Comparison of ENCODE assay signal across 1 cellular context in the genomic region with DNA sequence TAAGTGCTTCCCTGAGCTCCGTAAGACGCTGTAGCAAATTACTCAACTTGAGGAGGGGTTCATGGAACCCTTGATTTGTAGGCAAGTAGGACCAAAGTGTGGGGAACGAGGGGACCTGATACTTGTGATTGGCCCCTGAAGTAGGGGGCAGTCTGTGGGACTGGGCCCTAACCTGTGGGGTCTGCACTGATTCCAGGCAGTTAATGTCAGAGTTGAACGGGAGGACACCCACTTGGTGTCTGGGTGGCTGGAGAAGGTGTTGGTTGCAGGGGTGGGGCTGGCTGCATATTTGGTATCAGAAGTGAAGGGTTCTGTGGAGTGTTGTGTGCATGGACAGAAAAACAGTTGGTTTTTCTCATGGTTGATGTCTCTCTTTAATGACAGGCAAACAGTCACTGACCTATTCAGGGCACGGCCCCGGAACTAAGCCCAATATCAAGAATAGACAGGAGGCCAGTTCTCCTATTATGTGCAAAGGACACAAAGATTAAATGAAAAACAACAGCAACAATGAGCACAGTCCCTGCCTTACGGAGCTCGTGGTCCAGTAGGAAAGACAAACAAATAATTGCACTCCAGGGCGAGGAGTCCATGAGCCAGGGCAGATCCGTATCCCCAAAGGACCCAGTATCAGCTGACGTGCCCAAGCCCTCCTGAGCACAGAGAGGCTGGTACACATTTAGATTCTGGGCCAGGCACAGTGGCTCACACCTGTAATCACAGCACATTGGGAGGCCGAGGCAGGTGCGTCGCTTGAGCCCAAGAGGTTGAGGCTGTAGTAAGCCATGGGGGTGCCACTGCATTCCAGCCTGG.
A peak's percentile ranks its signal among the peaks of the same experiment; 100 is the strongest.
TF ChIP-seq lines count a peak whose summit lies in the region.

No MANE protein-coding gene starts in this region.

TF ChIP-seq in HepG2, 621 proteins besides CTCF, POLR2A, EP300 and RAD21 (continued from another document and continues in another):
- TF ChIP-seq RERE (CRISPR knock-in tag; IDR thresholded peaks at IDR 0.05; ENCODE audit: low read depth) (no peak), GABPA (IDR thresholded peaks at IDR 0.05; ENCODE audit: low read depth, low read length) (no peak), GABPA (CRISPR knock-in tag; IDR thresholded peaks at IDR 0.05; ENCODE audit: low read depth) (0 out of 2 replicates have a peak, but pooled peaks have one; percentile 3), ZNF792 (CRISPR knock-in tag; IDR thresholded peaks at IDR 0.05) (peak; percentile 86; the same call in 1 of the 2 replicates), NONO (IDR thresholded peaks at IDR 0.05) (no peak), NONO (CRISPR knock-in tag; conservative IDR thresholded peaks at IDR 0.05) (peak; percentile 56), ZNF878 (CRISPR knock-in tag; IDR thresholded peaks at IDR 0.05) (no peak), ZNF460 (CRISPR knock-in tag; IDR thresholded peaks at IDR 0.05; ENCODE audit: borderline replicate concordance) (peak; percentile 7; the same call in 1 of the 2 replicates), HMG20B (CRISPR knock-in tag; conservative IDR thresholded peaks at IDR 0.05) (no peak), ZNF570 (CRISPR knock-in tag; IDR thresholded peaks at IDR 0.05; ENCODE audit: borderline replicate concordance) (no peak), KLF16 (CRISPR knock-in tag; IDR thresholded peaks at IDR 0.05) (0 out of 4 replicates have a peak, but pooled peaks of 1 of the 2 experiments have one; percentile 16), ZEB1 (IDR thresholded peaks at IDR 0.05; ENCODE audit: insufficient replicate concordance, low read depth) (no peak), ZNF251 (CRISPR knock-in tag; IDR thresholded peaks at IDR 0.05) (no peak), SP140L (CRISPR knock-in tag; IDR thresholded peaks at IDR 0.05; ENCODE audit: borderline replicate concordance) (no peak), ASH2L (IDR thresholded peaks at IDR 0.05; ENCODE audit: insufficient read length, low read depth, low read length) (peak; percentile 45), GMEB1 (CRISPR knock-in tag; IDR thresholded peaks at IDR 0.05; ENCODE audit: borderline replicate concordance) (peak; percentile 42; the same call in 1 of the 2 replicates), ZIK1 (CRISPR knock-in tag; IDR thresholded peaks at IDR 0.05; ENCODE audit: borderline replicate concordance, low read depth) (no peak), SNAPC2 (CRISPR knock-in tag; IDR thresholded peaks at IDR 0.05) (peak; percentile 87; the same call in 1 of the 2 replicates), NRL (CRISPR knock-in tag; IDR thresholded peaks at IDR 0.05; ENCODE audit: borderline replicate concordance) (0 out of 2 replicates have a peak, but pooled peaks have one; percentile 30), USF2 (IDR thresholded peaks at IDR 0.05; ENCODE audit: low read depth, low read length) (no peak), USF2 (CRISPR knock-in tag; IDR thresholded peaks at IDR 0.05; ENCODE audit: borderline replicate concordance) (peak; percentile 47; the same call in 1 of the 2 replicates), TEAD3 (CRISPR knock-in tag; optimal IDR thresholded peaks at IDR 0.05; ENCODE audit: borderline replicate concordance) (peak; percentile 77), ZNF317 (CRISPR knock-in tag; IDR thresholded peaks at IDR 0.05) (no peak; the same call in 1 of the 2 replicates), MXD3 (CRISPR knock-in tag; IDR thresholded peaks at IDR 0.05) (peak; percentile 16; the same call in 1 of the 2 replicates), ZNF644 (CRISPR knock-in tag; IDR thresholded peaks at IDR 0.05; ENCODE audit: low read depth) (peak; percentile 41; the same call in 1 of the 2 replicates), SUZ12 (IDR thresholded peaks at IDR 0.05; ENCODE audit: low read depth, low read length) (no peak), ZNF597 (CRISPR knock-in tag; IDR thresholded peaks at IDR 0.05) (no peak), HES4 (CRISPR knock-in tag; IDR thresholded peaks at IDR 0.05; ENCODE audit: borderline replicate concordance) (no peak), ERF (CRISPR knock-in tag; IDR thresholded peaks at IDR 0.05) (peak; percentile 89), KDM1A (CRISPR knock-in tag; IDR thresholded peaks at IDR 0.05) (no peak), TARDBP (CRISPR knock-in tag; IDR thresholded peaks at IDR 0.05) (peak; percentile 85; the same call in 1 of the 2 replicates), AKAP8 (CRISPR knock-in tag; IDR thresholded peaks at IDR 0.05) (peak; percentile 86; the same call in 1 of the 2 replicates), DPF2 (CRISPR knock-in tag; IDR thresholded peaks at IDR 0.05; ENCODE audit: borderline replicate concordance, low read depth) (peak; percentile 84; the same call in 1 of the 2 replicates), KMT2A (CRISPR knock-in tag; IDR thresholded peaks at IDR 0.05) (0 out of 2 replicates have a peak, but pooled peaks have one; percentile 21), ZSCAN25 (CRISPR knock-in tag; IDR thresholded peaks at IDR 0.05) (peak; percentile 93), ZNF7 (CRISPR knock-in tag; IDR thresholded peaks at IDR 0.05) (no peak), MAF1 (CRISPR knock-in tag; IDR thresholded peaks at IDR 0.05; ENCODE audit: borderline replicate concordance) (no peak), HDAC1 (CRISPR knock-in tag; IDR thresholded peaks at IDR 0.05) (peak; percentile 88), SIN3A (IDR thresholded peaks at IDR 0.05; ENCODE audit: borderline replicate concordance, low read depth, low read length) (peak; percentile 53; the same call in 1 of the 2 replicates), THAP7 (CRISPR knock-in tag; IDR thresholded peaks at IDR 0.05) (no peak; the same call in 1 of the 2 replicates), TBL1XR1 (IDR thresholded peaks at IDR 0.05; ENCODE audit: borderline replicate concordance, low read length, partially characterized antibody) (peak; percentile 40)
- TF ChIP-seq, protein P1, sequence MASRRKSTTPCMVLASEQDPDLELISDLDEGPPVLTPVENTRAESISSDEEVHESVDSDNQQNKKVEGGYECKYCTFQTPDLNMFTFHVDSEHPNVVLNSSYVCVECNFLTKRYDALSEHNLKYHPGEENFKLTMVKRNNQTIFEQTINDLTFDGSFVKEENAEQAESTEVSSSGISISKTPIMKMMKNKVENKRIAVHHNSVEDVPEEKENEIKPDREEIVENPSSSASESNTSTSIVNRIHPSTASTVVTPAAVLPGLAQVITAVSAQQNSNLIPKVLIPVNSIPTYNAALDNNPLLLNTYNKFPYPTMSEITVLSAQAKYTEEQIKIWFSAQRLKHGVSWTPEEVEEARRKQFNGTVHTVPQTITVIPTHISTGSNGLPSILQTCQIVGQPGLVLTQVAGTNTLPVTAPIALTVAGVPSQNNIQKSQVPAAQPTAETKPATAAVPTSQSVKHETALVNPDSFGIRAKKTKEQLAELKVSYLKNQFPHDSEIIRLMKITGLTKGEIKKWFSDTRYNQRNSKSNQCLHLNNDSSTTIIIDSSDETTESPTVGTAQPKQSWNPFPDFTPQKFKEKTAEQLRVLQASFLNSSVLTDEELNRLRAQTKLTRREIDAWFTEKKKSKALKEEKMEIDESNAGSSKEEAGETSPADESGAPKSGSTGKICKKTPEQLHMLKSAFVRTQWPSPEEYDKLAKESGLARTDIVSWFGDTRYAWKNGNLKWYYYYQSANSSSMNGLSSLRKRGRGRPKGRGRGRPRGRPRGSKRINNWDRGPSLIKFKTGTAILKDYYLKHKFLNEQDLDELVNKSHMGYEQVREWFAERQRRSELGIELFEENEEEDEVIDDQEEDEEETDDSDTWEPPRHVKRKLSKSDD (CRISPR knock-in tag; IDR thresholded peaks at IDR 0.05; ENCODE audit: low read depth) = no peak
- TF ChIP-seq, protein P2, sequence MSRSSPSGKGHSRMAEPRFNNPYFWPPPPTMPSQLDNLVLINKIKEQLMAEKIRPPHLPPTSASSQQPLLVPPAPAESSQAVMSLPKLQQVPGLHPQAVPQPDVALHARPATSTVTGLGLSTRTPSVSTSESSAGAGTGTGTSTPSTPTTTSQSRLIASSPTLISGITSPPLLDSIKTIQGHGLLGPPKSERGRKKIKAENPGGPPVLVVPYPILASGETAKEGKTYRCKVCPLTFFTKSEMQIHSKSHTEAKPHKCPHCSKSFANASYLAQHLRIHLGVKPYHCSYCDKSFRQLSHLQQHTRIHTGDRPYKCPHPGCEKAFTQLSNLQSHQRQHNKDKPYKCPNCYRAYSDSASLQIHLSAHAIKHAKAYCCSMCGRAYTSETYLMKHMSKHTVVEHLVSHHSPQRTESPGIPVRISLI (CRISPR knock-in tag; IDR thresholded peaks at IDR 0.05; ENCODE audit: borderline replicate concordance) = peak; percentile 84
